In the genomic region with DNA sequence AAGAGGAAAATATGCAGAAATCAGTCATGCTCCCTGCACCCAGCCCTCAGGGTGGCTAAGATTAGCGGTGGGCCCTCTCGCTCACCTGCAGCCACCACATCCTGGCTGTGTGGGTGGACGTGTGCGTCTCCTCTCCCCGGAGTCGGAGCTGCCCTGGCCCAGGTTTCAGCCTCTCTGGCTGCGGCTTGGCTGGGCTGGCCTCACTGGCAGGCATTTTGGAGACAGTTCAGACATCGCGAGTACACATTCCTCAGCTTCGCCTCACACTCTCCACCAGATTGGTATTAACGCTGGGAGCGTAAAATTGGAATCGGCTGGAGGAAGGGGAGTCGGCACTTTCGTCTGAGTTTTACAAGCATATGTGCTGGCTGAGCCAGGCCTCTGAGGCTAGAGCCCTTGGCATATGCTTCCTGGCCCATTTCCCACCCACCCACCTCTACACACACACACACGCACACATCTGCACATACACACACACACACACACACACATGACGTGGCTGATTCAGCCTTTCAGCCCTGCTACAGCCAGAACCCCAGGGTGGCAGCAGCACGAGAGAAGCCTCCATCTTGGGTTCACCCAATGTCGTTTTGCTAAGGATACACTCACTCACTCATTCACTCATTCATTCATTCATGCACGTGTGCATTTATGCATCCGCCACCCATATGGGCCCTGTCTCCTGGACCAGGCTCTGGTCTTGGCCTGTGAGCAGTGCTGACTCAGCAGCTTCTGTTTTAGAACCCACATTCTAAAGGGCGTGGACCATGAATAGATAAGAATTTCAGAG, we compare ENCODE assay signal across 9 cellular contexts. TPM values are rescaled to one million over a fixed set of nuclear protein-coding genes. Genes with fewer than 3 reads are reported as not detected.
A peak's percentile ranks its signal among the peaks of the same experiment; 100 is the strongest.
DNase-seq lines count a peak whose midpoint lies in the region; ATAC-seq and TF ChIP-seq lines count a peak whose summit lies in the region.
"Had no signal": no experiment of that assay in that cellular context is flagged by ENCODE, and none has a peak within 500 bp of the region (broad histone marks: within the 10 kb centered on the region; RNA-seq: fewer than 3 reads in every experiment).

No MANE protein-coding gene starts in this region.

- WGBS in spleen, 5 donors: 71 to 79% (median 73%) methylated on average over 18 to 22 of the region's 22 CpGs

- H3K4me1 ChIP-seq in right atrium auricular region: peaks cover 0 to 12% of the 10 kb centered on the region in 2 donors
- H3K4me1 ChIP-seq in spleen: peaks cover 0 to 12% (median 4%) of the 10 kb centered on the region in 6 donors

- peak; percentile 91 for ATAC-seq in HG02678 (IDR thresholded peaks at IDR 0.05; ENCODE audit: unreplicated experiment)

- DNase-seq in GM06990 (ENCODE audit: extremely low read depth, insufficient read length) (peak; percentile 74), right atrium auricular region (ENCODE audit: low spot score) (peak; percentile 58), spleen (no peak), KG1 (lab: John Stamatoyannopoulos, UW) (no peak)
- no peak for DNase-seq in stimulated activated CD4-positive, alpha-beta T cell treated with anti-CD3 and anti-CD28 coated beads, Interleukin-2, amount 100 ng/mL, for 24 hours
- DNase-seq in stimulated activated naive CD4-positive, alpha-beta T cell (lab: John Stamatoyannopoulos, UW): no peak

- H3K9me3 ChIP-seq in right atrium auricular region (no peaks in the 10 kb centered on the region), spleen (no peaks in the 10 kb centered on the region)

- peaks cover 18% of the 10 kb centered on the region for H3K36me3 ChIP-seq in GM06990 (ENCODE audit: control insufficient read depth, insufficient read depth, low read length)
- H3K36me3 ChIP-seq in right atrium auricular region: no peaks in the 10 kb centered on the region
- peaks cover 0 to 67% (median 8%) of the 10 kb centered on the region in 6 donors for H3K36me3 ChIP-seq in spleen

- intact Hi-C loops in spleen (cut with DNase I; ENCODE audit: low total_unique reads): no loop called here

- no peaks in the 10 kb centered on the region for H3K27me3 ChIP-seq in GM06990 (replicated peaks; ENCODE audit: control insufficient read depth, insufficient read depth, low read length)
- H3K27me3 ChIP-seq in right atrium auricular region: no peaks in the 10 kb centered on the region
- H3K27me3 ChIP-seq in spleen (replicated peaks in 1 of 7): no peaks in the 10 kb centered on the region
- H3K27me3 ChIP-seq: dorsolateral prefrontal cortex had no signal

- no peak for TF ChIP-seq CTCF in GM06990 (IDR thresholded peaks at IDR 0.05; ENCODE audit: insufficient read depth, low read length, poor library complexity, severe bottlenecking)
- no peak for TF ChIP-seq CTCF in VCaP (conservative IDR thresholded peaks at IDR 0.05)
- TF ChIP-seq CTCF in right atrium auricular region (IDR thresholded peaks at IDR 0.05): no peak
- no peak for TF ChIP-seq CTCF in spleen (IDR thresholded peaks at IDR 0.05 in 8 of 11, conservative IDR thresholded peaks at IDR 0.05 in 3 of 11)

- peak overlapping the region; percentile 31 for H3K27ac ChIP-seq in VCaP
- H3K27ac ChIP-seq in right atrium auricular region: peak overlapping the region; percentile 41 to 55
- peak overlapping the region in 1 of 8 donors; percentile 24 for H3K27ac ChIP-seq in spleen
- H3K27ac ChIP-seq: dorsolateral prefrontal cortex had no signal

- H3K4me3 ChIP-seq in GM06990 (replicated peaks; ENCODE audit: low read depth, low read length) (no peak overlapping the region), right atrium auricular region (no peak overlapping the region), spleen (no peak overlapping the region)
- H3K4me3 ChIP-seq: dorsolateral prefrontal cortex had no signal

- TF ChIP-seq POLR2A in spleen (IDR thresholded peaks at IDR 0.05): no peak

RNA-seq across cellular contexts. Expression of a gene that starts 42.9 kb away (rescaled TPM):
- 1 to 10 TPM; 1.5 to 2.2 TPM for total RNA-seq in right atrium auricular region
- total RNA-seq in spleen: 10 to 100 TPM; 11.8 to 20.9 (median 19.2) TPM
- 10 to 100 TPM; 24.5 to 33.3 (median 29.7) TPM for polyA plus RNA-seq in spleen

Comparison
In these comparisons a context has a peak if more than half of its experiments do, and no peak if none do; other contexts are left out.
1. DNase-seq: peak in GM06990 (single experiment) and right atrium auricular region (single experiment); none in spleen (single experiment), KG1 (single experiment), stimulated activated CD4-positive, alpha-beta T cell treated with anti-CD3 and anti-CD28 coated beads, Interleukin-2, amount 100 ng/mL, for 24 hours (0 of 2) and stimulated activated naive CD4-positive, alpha-beta T cell (0 of 6).